In genomic region chr14:89773151-89773550, GRCh38 we compare ENCODE assay signal across 11 cellular contexts.
DNase-seq lines count a peak whose midpoint lies in the region; ATAC-seq and TF ChIP-seq lines count a peak whose summit lies in the region.
"Had no signal": no experiment of that assay in that cellular context is flagged by ENCODE, and none has a peak within 500 bp of the region (broad histone marks: within the 10 kb centered on the region; RNA-seq: fewer than 3 reads in every experiment).

No MANE protein-coding gene starts in this region.

- no peak for TF ChIP-seq EP300 in ovary (IDR thresholded peaks at IDR 0.05)

- POLR2A ChIA-PET in naive thymus-derived CD8-positive, alpha-beta T cell (lab: Charles Lee) = no interaction called here

- intact Hi-C loops in ovary (cut with DNase I) = no loop called here

- no peaks in the 10 kb centered on the region for H3K36me3 ChIP-seq in ovary

- peaks cover 11 to 30% (median 21%) of the 10 kb centered on the region in 4 donors for H3K4me1 Mint-ChIP-seq in naive thymus-derived CD8-positive, alpha-beta T cell

- WGBS in ovary, 3 donors = 70 to 85% (median 73%) methylated on average over 7 of the region's 7 CpGs

- TF ChIP-seq CTCF in ovary (IDR thresholded peaks at IDR 0.05) = no peak

- no peak overlapping the region for H3K27ac ChIP-seq in ovary
- H3K27ac ChIP-seq: SK-N-MC had no signal

- peaks cover 0 to 1% (median 0%) of the 10 kb centered on the region in 5 donors for H3K27me3 Mint-ChIP-seq in naive thymus-derived CD8-positive, alpha-beta T cell

- TF ChIP-seq POLR2A in ovary (IDR thresholded peaks at IDR 0.05) = no peak

- H3K4me1 ChIP-seq in ovary (ENCODE audit: insufficient read depth) = no peaks in the 10 kb centered on the region

- H3K9me3 Mint-ChIP-seq in naive thymus-derived CD8-positive, alpha-beta T cell = no peaks in the 10 kb centered on the region
- H3K9me3 Mint-ChIP-seq: H9 had no signal

- no peaks in the 10 kb centered on the region for H3K9me3 ChIP-seq in ovary

- no peaks in the 10 kb centered on the region for H3K27me3 ChIP-seq in ovary

- no peak overlapping the region for H3K4me3 ChIP-seq in ovary
- H3K4me3 ChIP-seq: SK-N-MC had no signal

- no peaks in the 10 kb centered on the region for H3K36me3 Mint-ChIP-seq in naive thymus-derived CD8-positive, alpha-beta T cell
- H3K36me3 Mint-ChIP-seq: brain had no signal

- H3K4me3 Mint-ChIP-seq in naive thymus-derived CD8-positive, alpha-beta T cell = peak overlapping the region in 8 of 10 donors; percentile 50 to 86 (median 76)
- H3K4me3 Mint-ChIP-seq: brain, H9 had no signal

- DNase-seq in NCI-H345 (lab: John Stamatoyannopoulos, UW) (peak; percentile 31), NCI-H345 treated with DMSO at 0.1 percent for 48 hours (lab: John Stamatoyannopoulos, UW; ENCODE audit: unreplicated experiment) (no peak), superior temporal gyrus (ENCODE audit: extremely low spot score) (no peak), ovary (no peak), NCI-H2029 treated with DMSO at 0.1 percent for 48 hours (lab: John Stamatoyannopoulos, UW) (no peak)
- no peak for DNase-seq in naive thymus-derived CD8-positive, alpha-beta T cell

- ATAC-seq in GM21786 (IDR thresholded peaks at IDR 0.05; ENCODE audit: unreplicated experiment) = peak; percentile 32
- ATAC-seq in HG03571 (IDR thresholded peaks at IDR 0.05; ENCODE audit: unreplicated experiment) = peak; percentile 34
- ATAC-seq in naive thymus-derived CD8-positive, alpha-beta T cell = no peak

- H3K27ac Mint-ChIP-seq in naive thymus-derived CD8-positive, alpha-beta T cell = peak overlapping the region in 5 of 10 donors; percentile 87 to 96 (median 88)

Comparison
In these comparisons a context has a peak if more than half of its experiments do, and no peak if none do; other contexts are left out.
1. ATAC-seq: peak in GM21786 (single experiment) and HG03571 (single experiment); none in naive thymus-derived CD8-positive, alpha-beta T cell (0 of 2).